25 cellular contexts compared by ENCODE assay signal in the genomic region with DNA sequence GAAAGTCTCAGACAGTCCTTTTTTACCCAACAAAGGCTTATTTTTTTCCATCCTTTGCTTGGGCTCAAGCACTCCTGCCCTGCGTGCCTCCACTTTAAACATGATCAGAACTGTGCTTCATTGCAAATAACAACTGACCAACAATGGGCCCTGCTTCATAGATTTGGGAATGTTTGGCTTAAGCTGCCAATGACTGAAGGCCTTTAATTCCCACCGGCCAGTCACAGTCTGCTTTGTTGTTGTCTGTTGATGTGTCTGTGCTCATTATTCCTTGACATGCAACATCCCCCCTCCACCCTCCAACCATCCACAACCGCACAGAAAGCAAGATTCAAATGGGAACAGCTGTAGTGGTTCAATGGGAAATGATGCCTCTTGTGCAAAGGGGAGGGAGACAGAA. TPM values are rescaled to one million over a fixed set of nuclear protein-coding genes. Genes with fewer than 3 reads are reported as not detected.
"Had no signal": no experiment of that assay in that cellular context is flagged by ENCODE, and none has a peak within 500 bp of the region (broad histone marks: within the 10 kb centered on the region; RNA-seq: fewer than 3 reads in every experiment).

No MANE protein-coding gene starts in this region.

- H3K27ac Mint-ChIP-seq: activated CD4-positive, alpha-beta T cell treated with anti-CD3 and anti-CD28 coated beads for 36 hours; activated CD8-positive, alpha-beta T cell treated with anti-CD3 and anti-CD28 coated beads, Interleukin-2, amount 10 ng/mL, durations not matched to agents 7 days and 5 days; activated naive CD8-positive, alpha-beta T cell treated with anti-CD3 and anti-CD28 coated beads, Interleukin-2, amount 10 ng/mL, durations not matched to agents 7 days and 5 days; T-cell had no signal

- H3K27ac ChIP-seq: adrenal gland, SK-N-MC, WERI-Rb-1 had no signal

- H3K9me3 Mint-ChIP-seq: activated naive CD8-positive, alpha-beta T cell treated with anti-CD3 and anti-CD28 coated beads, Interleukin-2, amount 10 ng/mL, durations not matched to agents 7 days and 5 days; central memory CD8-positive, alpha-beta T cell; T-cell had no signal

- H3K4me1 ChIP-seq: adrenal gland had no signal

- ATAC-seq: activated CD4-positive, alpha-beta T cell treated with anti-CD3 and anti-CD28 coated beads for 36 hours; activated CD8-positive, alpha-beta T cell treated with anti-CD3 and anti-CD28 coated beads, Interleukin-2, amount 10 ng/mL, durations not matched to agents 7 days and 5 days; T-cell had no signal

- H3K27me3 ChIP-seq: adrenal gland had no signal

- H3K4me3 Mint-ChIP-seq: activated CD4-positive, alpha-beta T cell treated with anti-CD3 and anti-CD28 coated beads for 36 hours; activated CD8-positive, alpha-beta T cell treated with anti-CD3 and anti-CD28 coated beads, Interleukin-2, amount 10 ng/mL, durations not matched to agents 7 days and 5 days; activated naive CD8-positive, alpha-beta T cell treated with anti-CD3 and anti-CD28 coated beads, Interleukin-2, amount 10 ng/mL, durations not matched to agents 7 days and 5 days; central memory CD8-positive, alpha-beta T cell; T-cell had no signal

- H3K36me3 ChIP-seq: adrenal gland, WERI-Rb-1 had no signal

- H3K36me3 Mint-ChIP-seq: activated naive CD8-positive, alpha-beta T cell treated with anti-CD3 and anti-CD28 coated beads, Interleukin-2, amount 10 ng/mL, durations not matched to agents 7 days and 5 days had no signal

- H3K4me3 ChIP-seq: adrenal gland, K562, SK-N-MC had no signal

- DNase-seq: activated CD4-positive, alpha-beta T cell treated with anti-CD3 and anti-CD28 coated beads for 36 hours; activated CD8-positive, alpha-beta memory T cell treated with anti-CD3 and anti-CD28 coated beads, Interleukin-2, amount 50 U/mL, for 48 hours; activated CD8-positive, alpha-beta T cell treated with anti-CD3 and anti-CD28 coated beads, Interleukin-2, amount 10 ng/mL, durations not matched to agents 7 days and 5 days; activated naive CD4-positive, alpha-beta T cell treated with anti-CD3 and anti-CD28 coated beads, Interleukin-2, amount 50 U/mL, for 16 hours; activated naive CD8-positive, alpha-beta T cell treated with anti-CD3 and anti-CD28 coated beads, Interleukin-2, amount 10 ng/mL, durations not matched to agents 7 days and 5 days; activated T-cell treated with anti-CD3 and anti-CD28 coated beads, Interleukin-2, amount 50 U/mL, for 1 hour; adrenal gland; Karpas-422; MM.1S; NCI-H1105; NCI-H1436 treated with DMSO at 0.1 percent for 48 hours; NCI-H187; NCI-H2081; NCI-H446 treated with DMSO at 0.1 percent for 48 hours; NCI-H526; NCI-H82; SIG-M5; T-cell; WERI-Rb-1 had no signal

- H3K9me3 ChIP-seq: adrenal gland had no signal

- H3K27me3 Mint-ChIP-seq: central memory CD8-positive, alpha-beta T cell had no signal

- H3K4me1 Mint-ChIP-seq: activated CD4-positive, alpha-beta T cell treated with anti-CD3 and anti-CD28 coated beads for 36 hours; activated naive CD8-positive, alpha-beta T cell treated with anti-CD3 and anti-CD28 coated beads, Interleukin-2, amount 10 ng/mL, durations not matched to agents 7 days and 5 days; central memory CD8-positive, alpha-beta T cell; T-cell had no signal

RNA-seq across cellular contexts. Expression of a gene that starts 23.1 kb away (rescaled TPM):
- total RNA-seq: activated CD8-positive, alpha-beta T cell treated with anti-CD3 and anti-CD28 coated beads, Interleukin-2, amount 10 ng/mL, durations not matched to agents 7 days and 5 days; activated naive CD8-positive, alpha-beta T cell treated with anti-CD3 and anti-CD28 coated beads, Interleukin-2, amount 10 ng/mL, durations not matched to agents 7 days and 5 days; bronchial epithelial cell; OCI-LY7; T-cell; T-helper 2 cell treated with Interferon-gamma antibody and Interleukin-4, amounts not matched to agents 100 ng/mL and 5 ng/mL, for 36 hours had no signal
